8 cellular contexts compared by ENCODE assay signal in genomic region chr22:45009881-45010531, GRCh38. TPM values are rescaled to one million over a fixed set of nuclear protein-coding genes. Genes with fewer than 3 reads are reported as not detected.
DNase-seq lines count a peak whose midpoint lies in the region; TF ChIP-seq lines count a peak whose summit lies in the region.

Gene PHF21B, minus strand, starts transcription at chr22:45010005. Its CDS starts 456 bp downstream, at chr22:45009549.

- H3K27me3 Mint-ChIP-seq in dendritic cell treated with granulocyte-macrophage colony-stimulating factor and Interleukin-4, amounts not matched to agents 40 ng/mL and 50 ng/mL, for 4 days = peaks cover 77% of the 10 kb centered on the region

- POLR2A ChIA-PET in HEK293 (lab: Yijun Ruan, JAX) = interaction anchor here (1.6 kb wide), 1 partner anchor 154 kb away, joined by 4 read pairs; the partner anchor contains the start of gene NUP50

- H3K27ac ChIP-seq in HEK293 (ENCODE audit: extremely low read depth, low read depth, low read length) (peak within 1 kb of the TSS; percentile 71; the same call in 1 of the 2 replicates), SJSA1 (no peak within 1 kb of the TSS), stomach smooth muscle (ENCODE audit: low read length) (no peak within 1 kb of the TSS)

- intact Hi-C loops in dendritic cell treated with granulocyte-macrophage colony-stimulating factor and Interleukin-4, amounts not matched to agents 40 ng/mL and 50 ng/mL, for 4 days (cut with micrococcal nuclease) = no loop called here

- H3K36me3 Mint-ChIP-seq in dendritic cell treated with granulocyte-macrophage colony-stimulating factor and Interleukin-4, amounts not matched to agents 40 ng/mL and 50 ng/mL, for 4 days (ENCODE audit: low read depth) = no peaks in the 10 kb centered on the region

- 0 out of 2 replicates have a peak, but pooled peaks have one; percentile 39 for TF ChIP-seq CTCF in HEK293 (tag by site-specific recombination; IDR thresholded peaks at IDR 0.05)

- CTCF ChIA-PET in HEK293 (lab: Yijun Ruan, JAX) = interaction anchor here (0.6 kb wide), 1 partner anchor 895 kb away, joined by 3 read pairs; no protein-coding TSS in a partner anchor

- H3K4me3 Mint-ChIP-seq in dendritic cell treated with granulocyte-macrophage colony-stimulating factor and Interleukin-4, amounts not matched to agents 40 ng/mL and 50 ng/mL, for 4 days = peak within 1 kb of the TSS; percentile 63

- H3K9me3 ChIP-seq in HEK293 (ENCODE audit: control insufficient read depth, insufficient read depth, low read depth, low read length) = no peaks in the 10 kb centered on the region
- H3K9me3 ChIP-seq in SJSA1 (replicated peaks) = no peaks in the 10 kb centered on the region
- no peaks in the 10 kb centered on the region for H3K9me3 ChIP-seq in stomach smooth muscle (ENCODE audit: control insufficient read depth in 2 of 2, low read length in 2 of 2)

- DNase-seq in AG20443 (ENCODE audit: low spot score) (peak; percentile 73), SJSA1 (ENCODE audit: low read depth in 1 of 2, low spot score in 2 of 2) (peak; percentile 45 to 57), lung microvascular endothelial cell (ENCODE audit: low read depth in 2 of 2) (peak; percentile 7 to 44), NOMO-1 treated with dmso at 0.1 percent for 144 hours (lab: John Stamatoyannopoulos, UW; ENCODE audit: unreplicated experiment) (no peak), OCI-M1 (lab: John Stamatoyannopoulos, UW) (no peak)

- no peaks in the 10 kb centered on the region for H3K9me3 Mint-ChIP-seq in dendritic cell treated with granulocyte-macrophage colony-stimulating factor and Interleukin-4, amounts not matched to agents 40 ng/mL and 50 ng/mL, for 4 days

- peaks cover 5% of the 10 kb centered on the region for H3K4me1 Mint-ChIP-seq in dendritic cell treated with granulocyte-macrophage colony-stimulating factor and Interleukin-4, amounts not matched to agents 40 ng/mL and 50 ng/mL, for 4 days (ENCODE audit: low read depth)

- H3K4me3 ChIP-seq in HEK293 (ENCODE audit: low read depth, low read length) = peak within 1 kb of the TSS; percentile 68
- peak within 1 kb of the TSS; percentile 46 for H3K4me3 ChIP-seq in SJSA1
- H3K4me3 ChIP-seq in stomach smooth muscle (ENCODE audit: low read length in 2 of 2) = peak within 1 kb of the TSS; percentile 76 to 84

- H3K27me3 ChIP-seq in SJSA1 (replicated peaks) (peaks cover 68% of the 10 kb centered on the region), stomach smooth muscle (ENCODE audit: control insufficient read depth in 1 of 2, insufficient read depth in 2 of 2, low read length in 2 of 2) (peaks cover 18 to 21% of the 10 kb centered on the region in 2 donors)

- no peak within 1 kb of the TSS for H3K27ac Mint-ChIP-seq in dendritic cell treated with granulocyte-macrophage colony-stimulating factor and Interleukin-4, amounts not matched to agents 40 ng/mL and 50 ng/mL, for 4 days

- peak within 1 kb of the TSS; percentile 66 to 73 for H3K9ac ChIP-seq in stomach smooth muscle (ENCODE audit: low read length in 2 of 2)

- H3K36me3 ChIP-seq in HEK293 (ENCODE audit: control insufficient read depth in 2 of 2, insufficient read depth in 1 of 2, low read length in 2 of 2) (no peaks in the 10 kb centered on the region), SJSA1 (no peaks in the 10 kb centered on the region), stomach smooth muscle (ENCODE audit: control insufficient read depth in 2 of 2, insufficient read depth in 2 of 2, low read length in 2 of 2) (no peaks in the 10 kb centered on the region)

- H3K4me1 ChIP-seq in HEK293 (ENCODE audit: control insufficient read depth, insufficient read depth, low read length) (0 out of 2 replicates have a peak, but pooled peaks cover 3% of the 10 kb centered on the region), SJSA1 (replicated peaks) (peaks cover 22% of the 10 kb centered on the region), stomach smooth muscle (ENCODE audit: control insufficient read depth, insufficient read depth, low read length) (peaks cover 20% of the 10 kb centered on the region)

TF ChIP-seq in HEK293, 187 proteins besides CTCF, POLR2A, EP300 and RAD21 (continues in another document):
- TF ChIP-seq ZBTB10 (tag by site-specific recombination; IDR thresholded peaks at IDR 0.05) (no peak), ZNF132 (tag by site-specific recombination; IDR thresholded peaks at IDR 0.05; ENCODE audit: borderline replicate concordance) (no peak), OVOL3 (tag by site-specific recombination; IDR thresholded peaks at IDR 0.05) (no peak), ZBTB17 (tag by site-specific recombination; IDR thresholded peaks at IDR 0.05) (peak; percentile 35; the same call in 1 of the 2 replicates), FEZF1 (tag by site-specific recombination; IDR thresholded peaks at IDR 0.05) (no peak), SCRT2 (tag by site-specific recombination; IDR thresholded peaks at IDR 0.05) (no peak), HOXC10 (CRISPR knock-in tag; IDR thresholded peaks at IDR 0.05) (no peak), ZNF830 (tag by site-specific recombination; IDR thresholded peaks at IDR 0.05; ENCODE audit: low read depth) (no peak), ZNF335 (tag by site-specific recombination; conservative IDR thresholded peaks at IDR 0.05) (peak; percentile 91), HOXA7 (CRISPR knock-in tag; IDR thresholded peaks at IDR 0.05; ENCODE audit: borderline replicate concordance) (no peak), KLF8 (tag by site-specific recombination; IDR thresholded peaks at IDR 0.05) (no peak), ZNF621 (tag by site-specific recombination; IDR thresholded peaks at IDR 0.05) (no peak), ZNF664 (tag by site-specific recombination; IDR thresholded peaks at IDR 0.05) (0 out of 2 replicates have a peak, but pooled peaks have one; percentile 7), RBAK (tag by site-specific recombination; IDR thresholded peaks at IDR 0.05) (no peak), ZNF239 (tag by site-specific recombination; IDR thresholded peaks at IDR 0.05) (no peak), ZNF341 (tag by site-specific recombination; IDR thresholded peaks at IDR 0.05; ENCODE audit: low read depth) (peak; percentile 88), ZNF324 (tag by site-specific recombination; IDR thresholded peaks at IDR 0.05) (0 out of 2 replicates have a peak, but pooled peaks have one; percentile 51), ZNF16 (tag by site-specific recombination; IDR thresholded peaks at IDR 0.05; ENCODE audit: low read depth) (no peak), SETDB1 (IDR thresholded peaks at IDR 0.05; ENCODE audit: insufficient read length, low read length) (no peak), ZNF76 (tag by site-specific recombination; IDR thresholded peaks at IDR 0.05; ENCODE audit: borderline replicate concordance, low read depth) (peak; percentile 48; the same call in 1 of the 2 replicates), ZNF626 (tag by site-specific recombination; IDR thresholded peaks at IDR 0.05) (no peak), ZBTB44 (tag by site-specific recombination; IDR thresholded peaks at IDR 0.05) (no peak), ZBTB6 (tag by site-specific recombination; IDR thresholded peaks at IDR 0.05) (no peak)

RNA-seq across cellular contexts. Expression of gene PHF21B, which starts in this region (rescaled TPM):
- total RNA-seq in SJSA1 (2014; rRNA removed; shearing (Covaris generic)) = 1.3 TPM in 1 of 2 replicates, not detected in the other
- not detected in 2 replicates for total RNA-seq in lung microvascular endothelial cell

Comparison
In these comparisons a context has a peak if more than half of its experiments do, and no peak if none do; other contexts are left out.
1. Peak in DNase-seq in lung microvascular endothelial cell; RNA of the gene not detected or under 1 TPM.
2. DNase-seq: peak in AG20443 (single experiment) and SJSA1 (2 of 2); none in NOMO-1 treated with dmso at 0.1 percent for 144 hours (single experiment) and OCI-M1 (single experiment).
3. Peak in every context shown above with its lines, with median percentiles within 50 percentile points of each other: H3K4me3 ChIP-seq.